Comparison of ENCODE assay signal across 19 cellular contexts in the genomic region with DNA sequence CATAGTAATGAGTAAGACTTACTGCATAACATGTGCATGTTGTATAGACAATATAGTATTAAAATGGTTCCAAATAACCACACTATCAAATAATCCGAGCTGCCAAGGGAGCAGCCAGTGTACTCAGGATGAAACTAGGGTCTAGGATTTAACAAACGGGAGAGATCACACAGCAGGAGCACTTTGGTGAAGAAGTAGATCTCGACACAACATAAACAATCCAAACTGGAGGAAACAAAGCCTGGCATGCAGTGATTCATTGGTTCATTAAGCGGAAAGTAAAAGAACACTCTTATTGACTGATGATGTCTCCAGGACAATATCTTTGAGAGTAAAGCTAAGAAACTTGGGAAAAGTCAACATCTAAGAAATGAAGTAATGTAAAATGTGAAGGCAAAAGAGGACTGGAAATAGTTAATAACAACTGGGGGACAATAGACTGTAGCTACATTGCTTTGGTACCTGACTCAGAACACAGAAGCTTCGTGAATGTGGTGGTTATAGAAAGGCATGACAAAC.
A peak's percentile ranks its signal among the peaks of the same experiment; 100 is the strongest.
DNase-seq lines count a peak whose midpoint lies in the region; TF ChIP-seq lines count a peak whose summit lies in the region.
"Had no signal": no experiment of that assay in that cellular context is flagged by ENCODE, and none has a peak within 500 bp of the region (broad histone marks: within the 10 kb centered on the region; RNA-seq: fewer than 3 reads in every experiment).

No MANE protein-coding gene starts in this region.

- H3K4me3 ChIP-seq in astrocyte of the spinal cord (ENCODE audit: low read depth, low read length) (no peak overlapping the region), neuron (ENCODE audit: low read length) (no peak overlapping the region)
- H3K4me3 ChIP-seq: BLaER1 treated with 17β-estradiol and CSF1 and Interleukin-3, amounts not matched to agents 10 nM and 100 nM; K562 had no signal

- peak overlapping the region; percentile 18 for H2AFZ ChIP-seq in neuron (ENCODE audit: low read depth, low read length)

- no peak for TF ChIP-seq CTCF in astrocyte of the spinal cord (IDR thresholded peaks at IDR 0.05; ENCODE audit: low read depth, low read length)

- in situ Hi-C loops in astrocyte of the spinal cord (cut with HindIII; ENCODE audit: low sequenced_read_pairs), result no loop called here

- peaks cover 2% of the 10 kb centered on the region for H3K9me3 ChIP-seq in neuron (ENCODE audit: low read length)

- DNase-seq in ELF-1 (ENCODE audit: low read depth, low spot score) (peak; percentile 14), astrocyte of the spinal cord (ENCODE audit: low read depth, low spot score) (peak; percentile 74), kidney glomerular epithelial cell (lab: John Stamatoyannopoulos, UW) (peak; percentile 13), germinal center (ENCODE audit: low spot score) (no peak), NCI-H128 (lab: John Stamatoyannopoulos, UW; ENCODE audit: unreplicated experiment) (no peak)
- no peak for DNase-seq in effector CD4-positive, alpha-beta T cell
- no peak for DNase-seq in activated naive CD4-positive, alpha-beta T cell treated with Interleukin-2 at 50 U/mL for 16 hours
- DNase-seq: CD4-positive, alpha-beta memory T cell; GDM1; H9; NCI-H1092 treated with DMSO at 0.1 percent for 48 hours; NCI-H146; NCI-H2029; NCI-H345; NCI-H524 treated with DMSO at 0.1 percent for 48 hours; NCI-H82 had no signal

- H3K27me3 ChIP-seq in neuron (ENCODE audit: insufficient read depth, low read length), result no peaks in the 10 kb centered on the region
- H3K27me3 ChIP-seq: BLaER1 treated with 17β-estradiol and CSF1 and Interleukin-3, amounts not matched to agents 10 nM and 100 nM had no signal

- H3K4me1 ChIP-seq in neuron (ENCODE audit: insufficient read depth, low read length), result peaks cover 4% of the 10 kb centered on the region

- no peaks in the 10 kb centered on the region for H3K36me3 ChIP-seq in neuron (ENCODE audit: insufficient read depth, low read length)
- H3K36me3 ChIP-seq: BLaER1 treated with 17β-estradiol and CSF1 and Interleukin-3, amounts not matched to agents 10 nM and 100 nM had no signal

Comparison
In these comparisons a context has a peak if more than half of its experiments do, and no peak if none do; other contexts are left out.
1. DNase-seq: peak in ELF-1 (single experiment), astrocyte of the spinal cord (single experiment) and kidney glomerular epithelial cell (single experiment); none in germinal center (single experiment), effector CD4-positive, alpha-beta T cell (single experiment), NCI-H128 (single experiment) and activated naive CD4-positive, alpha-beta T cell treated with Interleukin-2 at 50 U/mL for 16 hours (single experiment).